In the genomic region with DNA sequence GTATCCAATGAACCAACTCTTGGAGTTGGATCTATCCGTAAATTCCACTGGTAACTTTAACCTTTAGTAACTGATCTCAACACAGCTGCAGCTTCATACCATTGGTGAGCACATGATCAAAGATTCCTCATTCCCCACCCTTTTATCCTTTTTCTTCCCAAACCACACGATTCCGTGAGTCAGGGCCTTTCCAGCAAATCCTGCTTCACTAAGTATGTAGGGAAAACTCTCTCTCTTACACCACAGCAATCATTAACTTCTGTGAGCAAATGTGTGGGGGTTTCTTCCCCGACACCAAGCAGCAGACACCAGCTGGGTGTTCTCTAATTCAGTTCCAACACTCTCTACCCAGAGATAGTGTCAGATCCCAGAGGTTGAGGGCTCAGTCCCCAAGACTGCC, we compare ENCODE assay signal across 13 cellular contexts. TPM values are rescaled to one million over a fixed set of nuclear protein-coding genes. Genes with fewer than 3 reads are reported as not detected.
DNase-seq lines count a peak whose midpoint lies in the region; ATAC-seq and TF ChIP-seq lines count a peak whose summit lies in the region.
"Had no signal": no experiment of that assay in that cellular context is flagged by ENCODE, and none has a peak within 500 bp of the region (broad histone marks: within the 10 kb centered on the region; RNA-seq: fewer than 3 reads in every experiment).

No MANE protein-coding gene starts in this region.

- no peak overlapping the region for H3K14ac ChIP-seq in H9 (ENCODE audit: insufficient read depth, low read length)

- H3K4me1 ChIP-seq in H9 (ENCODE audit: insufficient read depth, low read length): no peaks in the 10 kb centered on the region
- H3K4me1 ChIP-seq in psoas muscle: no peaks in the 10 kb centered on the region

- H3K36me3 ChIP-seq in psoas muscle (ENCODE audit: insufficient read depth in 1 of 2, low read depth in 1 of 2): peaks cover 13 to 99% of the 10 kb centered on the region in 2 donors

- no peak overlapping the region for H3K4me3 Mint-ChIP-seq in H9
- H3K4me3 Mint-ChIP-seq in stimulated activated effector memory CD8-positive, alpha-beta T cell treated with anti-CD3 and anti-CD28 coated beads, Interleukin-12 subunit alpha, Interleukin-12 subunit beta, amount 100 ng/mL, for 72 hours: no peak overlapping the region
- H3K4me3 Mint-ChIP-seq in immature natural killer cell: no peak overlapping the region
- H3K4me3 Mint-ChIP-seq: brain, neural crest cell had no signal

- H3K18ac ChIP-seq in H9 (ENCODE audit: insufficient read length, low read depth, low read length): no peak overlapping the region

- H4K20me1 ChIP-seq in H9 (ENCODE audit: control insufficient read depth, insufficient read depth, insufficient read length): no peaks in the 10 kb centered on the region

- no peaks in the 10 kb centered on the region for H3K23me2 ChIP-seq in H9 (ENCODE audit: insufficient read length, low read depth, low read length, poor library complexity, severe bottlenecking)

- H3K9me3 ChIP-seq in H9 (ENCODE audit: control insufficient read depth, low read depth, low read length) (no peaks in the 10 kb centered on the region), psoas muscle (no peaks in the 10 kb centered on the region)

- H3K79me2 ChIP-seq in H9 (ENCODE audit: insufficient read depth, low read length): no peaks in the 10 kb centered on the region

- H2BK5ac ChIP-seq in H9 (ENCODE audit: insufficient read length, low read length): no peak overlapping the region

- H3K36me3 Mint-ChIP-seq in H9 (ENCODE audit: insufficient read depth in 1 of 3, low read depth in 3 of 3): peaks cover 45 to 88% (median 87%) of the 10 kb centered on the region in 3 experiments; a peak in 6 of 7 replicates
- peaks cover 99% of the 10 kb centered on the region for H3K36me3 Mint-ChIP-seq in stimulated activated effector memory CD8-positive, alpha-beta T cell treated with anti-CD3 and anti-CD28 coated beads, Interleukin-12 subunit alpha, Interleukin-12 subunit beta, amount 100 ng/mL, for 72 hours
- peaks cover 20 to 48% (median 48%) of the 10 kb centered on the region in 3 donors for H3K36me3 Mint-ChIP-seq in immature natural killer cell

- H3K9ac ChIP-seq in H9 (ENCODE audit: extremely low read depth, insufficient read length, low read length): no peak overlapping the region

- no peak overlapping the region for H3K56ac ChIP-seq in H9 (ENCODE audit: insufficient read length, low read depth, low read length)

- no peaks in the 10 kb centered on the region for H3K27me3 Mint-ChIP-seq in H9 (ENCODE audit: low read depth)
- H3K27me3 Mint-ChIP-seq in immature natural killer cell (ENCODE audit: low read depth in 3 of 3): peaks cover 0 to under 1% (median 0%) of the 10 kb centered on the region in 3 donors
- H3K27me3 Mint-ChIP-seq: brain had no signal

- no peaks in the 10 kb centered on the region for H3K4me1 Mint-ChIP-seq in H9
- peaks cover 34% of the 10 kb centered on the region for H3K4me1 Mint-ChIP-seq in stimulated activated effector memory CD8-positive, alpha-beta T cell treated with anti-CD3 and anti-CD28 coated beads, Interleukin-12 subunit alpha, Interleukin-12 subunit beta, amount 100 ng/mL, for 72 hours
- peaks cover 4 to 8% of the 10 kb centered on the region in 2 donors for H3K4me1 Mint-ChIP-seq in immature natural killer cell
- H3K4me1 Mint-ChIP-seq: brain, neural crest cell had no signal

- no peak overlapping the region for H2BK12ac ChIP-seq in H9 (ENCODE audit: insufficient read length, low read depth, low read length)

- H3K9me3 Mint-ChIP-seq in H9 (no peaks in the 10 kb centered on the region), immature natural killer cell (no peaks in the 10 kb centered on the region)
- no peaks in the 10 kb centered on the region for H3K9me3 Mint-ChIP-seq in stimulated activated effector memory CD8-positive, alpha-beta T cell treated with anti-CD3 and anti-CD28 coated beads, Interleukin-12 subunit alpha, Interleukin-12 subunit beta, amount 100 ng/mL, for 72 hours
- H3K9me3 Mint-ChIP-seq: brain, neural crest cell had no signal

- no peak overlapping the region for H2AK5ac ChIP-seq in H9 (ENCODE audit: insufficient read length, low read length)

- no peak overlapping the region for H3K4ac ChIP-seq in H9 (ENCODE audit: low read depth, low read length)

- no peak overlapping the region for H2BK20ac ChIP-seq in H9 (ENCODE audit: low read depth, low read length, poor library complexity, severe bottlenecking)

- no peak for ATAC-seq in stimulated activated effector memory CD8-positive, alpha-beta T cell treated with anti-CD3 and anti-CD28 coated beads, Interleukin-12 subunit alpha, Interleukin-12 subunit beta, amount 100 ng/mL, for 72 hours
- ATAC-seq in psoas muscle (no peak), HG02840 (IDR thresholded peaks at IDR 0.05; ENCODE audit: low FRiP score, unreplicated experiment) (no peak)

- no peak overlapping the region for H4K5ac ChIP-seq in H9 (ENCODE audit: insufficient read length, low read depth, low read length)

- H2AFZ ChIP-seq in H9 (ENCODE audit: low read length): no peak overlapping the region

- no peaks in the 10 kb centered on the region for H3K79me1 ChIP-seq in H9 (ENCODE audit: insufficient read depth, low read depth, low read length, poor library complexity, severe bottlenecking)

- H3K27me3 ChIP-seq in H9 (ENCODE audit: insufficient read depth, low read length) (no peaks in the 10 kb centered on the region), psoas muscle (ENCODE audit: insufficient read depth in 3 of 3, low read length in 2 of 3) (no peaks in the 10 kb centered on the region)

- DNase-seq in H9 (no peak), amniotic epithelial cell (ENCODE audit: low read depth) (peak; percentile 88), kidney glomerular epithelial cell (lab: John Stamatoyannopoulos, UW) (peak; percentile 96), psoas muscle (no peak), immature natural killer cell (no peak)
- no peak for DNase-seq in stimulated activated effector memory CD8-positive, alpha-beta T cell treated with anti-CD3 and anti-CD28 coated beads, Interleukin-12 subunit alpha, Interleukin-12 subunit beta, amount 100 ng/mL, for 72 hours (ENCODE audit: low spot score in 2 of 2)
- DNase-seq: activated CD8-positive, alpha-beta memory T cell treated with anti-CD3 and anti-CD28 coated beads, Interleukin-2, amount 50 U/mL, for 48 hours; NCI-H510A; stimulated activated naive CD4-positive, alpha-beta T cell had no signal

- H2BK120ac ChIP-seq in H9 (ENCODE audit: low read depth, low read length, poor library complexity, severe bottlenecking): no peak overlapping the region

- no CpG with 5 or more reads among the region's 4 CpGs for WGBS in H9 (ENCODE audit: extremely low coverage, insufficient read length, low lambda C conversion rate)
- WGBS in psoas muscle, 3 donors: 73 to 89% (median 80%) methylated on average over 4 of the region's 4 CpGs

- intact Hi-C loops in psoas muscle (cut with DNase I): no loop called here

- H3T11ph ChIP-seq in H9 (ENCODE audit: low read length): no peak overlapping the region

- no peak for TF ChIP-seq CTCF in H9 (conservative IDR thresholded peaks at IDR 0.05)
- TF ChIP-seq CTCF in psoas muscle (IDR thresholded peaks at IDR 0.05): no peak

- no peak overlapping the region for H3K23ac ChIP-seq in H9 (ENCODE audit: insufficient read length, low read depth, low read length)

- H3K4me3 ChIP-seq in psoas muscle: no peak overlapping the region

- H3K27ac ChIP-seq in H9 (ENCODE audit: insufficient read length, low read depth, low read length) (no peak overlapping the region), psoas muscle (no peak overlapping the region)
- H3K27ac ChIP-seq: epithelial cell of prostate had no signal

- H3K4me2 ChIP-seq in H9 (ENCODE audit: insufficient read depth, insufficient read length, low read length): no peak overlapping the region

- no peak overlapping the region for H2BK15ac ChIP-seq in H9 (ENCODE audit: low read depth, low read length)

- no peak overlapping the region for H4K91ac ChIP-seq in H9 (ENCODE audit: insufficient read length, low read depth, low read length)

- H3K27ac Mint-ChIP-seq in H9 (peak overlapping the region in 2 of 3 experiments; percentile 49 to 58; a peak in 1 of 7 replicates), immature natural killer cell (no peak overlapping the region)
- peak overlapping the region; percentile 57 for H3K27ac Mint-ChIP-seq in stimulated activated effector memory CD8-positive, alpha-beta T cell treated with anti-CD3 and anti-CD28 coated beads, Interleukin-12 subunit alpha, Interleukin-12 subunit beta, amount 100 ng/mL, for 72 hours

- H4K8ac ChIP-seq in H9 (replicated peaks; ENCODE audit: insufficient read length, low read depth, low read length): no peak overlapping the region

RNA-seq across cellular contexts. Expression of gene ELP2, which starts 23.5 kb away (rescaled TPM):
- total RNA-seq in H9 (2021): 129 and 137 TPM in 2 replicates
- total RNA-seq in psoas muscle: 10 to 100 TPM; 54.7 to 65.5 (median 57.4) TPM
- polyA plus RNA-seq in psoas muscle: 10 to 100 TPM; 25.0 to 39.6 (median 33.7) TPM
- polyA plus RNA-seq in immature natural killer cell: 10 to 100 TPM; 44.6 to 57.3 (median 48.3) TPM

RNA-seq across cellular contexts. Expression of gene SLC39A6, which starts 24.1 kb away (rescaled TPM):
- total RNA-seq in H9 (2021) (31.8 and 33.9 TPM in 2 replicates), psoas muscle (10 to 100 TPM in 3 of 4 donors, 1 to 10 TPM in 1; 10.0 to 21.3 (median 13.5) TPM)
- polyA plus RNA-seq in psoas muscle (10 to 100 TPM in 2 of 3 donors, 1 to 10 TPM in 1; 8.9 to 21.6 (median 20.8) TPM), immature natural killer cell (10 to 100 TPM; 23.8 to 40.9 (median 33.8) TPM)

RNA-seq across cellular contexts. Expression of gene MOCOS, which starts 34.1 kb away (rescaled TPM):
- 5.2 and 6.0 TPM in 2 replicates for total RNA-seq in H9 (2021)
- total RNA-seq in psoas muscle: 1 to 10 TPM in 2 of 4 donors, under 1 TPM in 2; 0.30 to 4.8 (median 1.9) TPM
- 1 to 10 TPM in 1 of 3 donors, under 1 TPM in 2; 0.79 to 1.1 (median 0.94) TPM for polyA plus RNA-seq in psoas muscle
- not detected for polyA plus RNA-seq in immature natural killer cell

Comparison
In these comparisons a context has a peak if more than half of its experiments do, and no peak if none do; other contexts are left out.
1. DNase-seq: peak in amniotic epithelial cell (single experiment) and kidney glomerular epithelial cell (single experiment); none in H9 (single experiment), stimulated activated effector memory CD8-positive, alpha-beta T cell treated with anti-CD3 and anti-CD28 coated beads, Interleukin-12 subunit alpha, Interleukin-12 subunit beta, amount 100 ng/mL, for 72 hours (0 of 2), psoas muscle (0 of 2) and immature natural killer cell (0 of 3).
2. H3K27ac Mint-ChIP-seq: peak in H9 (2 of 3) and stimulated activated effector memory CD8-positive, alpha-beta T cell treated with anti-CD3 and anti-CD28 coated beads, Interleukin-12 subunit alpha, Interleukin-12 subunit beta, amount 100 ng/mL, for 72 hours (single experiment); none in immature natural killer cell (0 of 6).